Comparison of ENCODE assay signal across 8 cellular contexts in genomic region chr2:26961603-26962184, GRCh38. TPM values are rescaled to one million over a fixed set of nuclear protein-coding genes. Genes with fewer than 3 reads are reported as not detected.
DNase-seq lines count a peak whose midpoint lies in the region; ATAC-seq lines count a peak whose summit lies in the region.

No MANE protein-coding gene starts in this region.

- no peak overlapping the region for H3K4me3 ChIP-seq in CD4-positive, alpha-beta memory T cell (ENCODE audit: low read length in 2 of 2)

- H3K4me1 ChIP-seq in CD4-positive, alpha-beta memory T cell (ENCODE audit: insufficient read depth, low read length), result no peaks in the 10 kb centered on the region

- H3K36me3 Mint-ChIP-seq in CD4-positive, alpha-beta memory T cell, result no peaks in the 10 kb centered on the region
- no peaks in the 10 kb centered on the region for H3K36me3 Mint-ChIP-seq in activated CD4-positive, alpha-beta memory T cell treated with anti-CD3 and anti-CD28 coated beads for 36 hours

- intact Hi-C loops in CD4-positive, alpha-beta memory T cell (cut with micrococcal nuclease), result loop anchor here (1.0 kb wide), 5 partner anchors 125 to 342 kb away; partner anchors contain the start of gene KHK
- intact Hi-C loops in activated CD4-positive, alpha-beta memory T cell treated with anti-CD3 and anti-CD28 coated beads for 36 hours (cut with micrococcal nuclease), result loop anchor here (1.0 to 2.0 kb wide), 6 partner anchors 56 to 342 kb away; partner anchors contain the start of gene KHK

- CTCF ChIA-PET in CD4-positive, alpha-beta memory T cell (lab: Charles Lee; ENCODE audit: partially characterized antibody), result interaction anchor here (0.6 to 9.0 kb wide), 46 partner anchors 8 to 723 kb away, joined by 3 to 125 read pairs (median 4); partner anchors contain the start of genes AGBL5, KHK, MAPRE3 and TRIM54
- CTCF ChIA-PET in activated CD4-positive, alpha-beta memory T cell treated with anti-CD3 and anti-CD28 coated beads for 36 hours (lab: Charles Lee), result interaction anchor here (0.6 to 6.3 kb wide), 52 partner anchors 8 to 540 kb away, joined by 3 to 205 read pairs (median 6); partner anchors contain the start of genes AGBL5, KHK, MAPRE3 and OST4

- no peaks in the 10 kb centered on the region for H3K9me3 ChIP-seq in CD4-positive, alpha-beta memory T cell (ENCODE audit: control insufficient read depth in 1 of 2, low read length in 2 of 2)

- no peaks in the 10 kb centered on the region for H3K9me3 Mint-ChIP-seq in CD4-positive, alpha-beta memory T cell
- H3K9me3 Mint-ChIP-seq in activated CD4-positive, alpha-beta memory T cell treated with anti-CD3 and anti-CD28 coated beads for 36 hours, result no peaks in the 10 kb centered on the region

- H3K27ac ChIP-seq in CD4-positive, alpha-beta memory T cell (ENCODE audit: low read depth, low read length), result no peak overlapping the region

- H3K27me3 Mint-ChIP-seq in CD4-positive, alpha-beta memory T cell, result peaks cover 14 to 25% of the 10 kb centered on the region in 2 donors
- H3K27me3 Mint-ChIP-seq in activated CD4-positive, alpha-beta memory T cell treated with anti-CD3 and anti-CD28 coated beads for 36 hours, result peaks cover 12% of the 10 kb centered on the region

- H3K4me3 Mint-ChIP-seq in CD4-positive, alpha-beta memory T cell, result no peak overlapping the region
- H3K4me3 Mint-ChIP-seq in activated CD4-positive, alpha-beta memory T cell treated with anti-CD3 and anti-CD28 coated beads for 36 hours, result no peak overlapping the region

- H3K4me1 Mint-ChIP-seq in CD4-positive, alpha-beta memory T cell, result peaks cover 0 to 4% (median 0%) of the 10 kb centered on the region in 4 donors
- H3K4me1 Mint-ChIP-seq in activated CD4-positive, alpha-beta memory T cell treated with anti-CD3 and anti-CD28 coated beads for 36 hours (ENCODE audit: low read depth), result no peaks in the 10 kb centered on the region

- no peaks in the 10 kb centered on the region for H3K27me3 ChIP-seq in CD4-positive, alpha-beta memory T cell (ENCODE audit: insufficient read depth, low read length)

- no peak for ATAC-seq in GM21737 (IDR thresholded peaks at IDR 0.05; ENCODE audit: unreplicated experiment)

- H3K27ac Mint-ChIP-seq in CD4-positive, alpha-beta memory T cell, result no peak overlapping the region
- H3K27ac Mint-ChIP-seq in activated CD4-positive, alpha-beta memory T cell treated with anti-CD3 and anti-CD28 coated beads for 36 hours, result no peak overlapping the region

- H3K36me3 ChIP-seq in CD4-positive, alpha-beta memory T cell (ENCODE audit: insufficient read depth, low read length), result no peaks in the 10 kb centered on the region

- peak; percentile 68 to 75 (median 72) for DNase-seq in CD4-positive, alpha-beta memory T cell
- DNase-seq in HK-2 (ENCODE audit: unreplicated experiment) (peak; percentile 87), NCI-H748 (lab: John Stamatoyannopoulos, UW; ENCODE audit: unreplicated experiment) (peak; percentile 86), lung microvascular endothelial cell (ENCODE audit: low read depth in 2 of 2) (peak; percentile 80 to 88)
- peak; percentile 88 for DNase-seq in activated CD4-positive, alpha-beta memory T cell treated with anti-CD3 and anti-CD28 coated beads for 36 hours
- peak; percentile 72 for DNase-seq in effector CD4-positive, alpha-beta T cell
- DNase-seq in stimulated activated CD8-positive, alpha-beta memory T cell treated with anti-CD3 and anti-CD28 coated beads, Interleukin-15, amount 100 ng/mL, for 1 hour (ENCODE audit: low read depth), result peak; percentile 72

- POLR2A ChIA-PET in CD4-positive, alpha-beta memory T cell (lab: Charles Lee; ENCODE audit: partially characterized antibody), result interaction anchor here (1.0 to 1.4 kb wide), 7 partner anchors 55 to 318 kb away, joined by 3 to 4 read pairs (median 3); partner anchors contain the start of genes AGBL5 and OST4
- POLR2A ChIA-PET in activated CD4-positive, alpha-beta memory T cell treated with anti-CD3 and anti-CD28 coated beads for 36 hours (lab: Charles Lee), result interaction anchor here (0.5 to 0.9 kb wide), 2 partner anchors 8 to 89 kb away, joined by 4 read pairs; no protein-coding TSS in a partner anchor

RNA-seq across cellular contexts. Expression of gene MAPRE3, which starts 8.7 kb away (rescaled TPM):
- 1 to 10 TPM; 3.4 to 3.6 TPM for total RNA-seq in CD4-positive, alpha-beta memory T cell
- 1 to 10 TPM; 1.3 to 2.5 TPM for polyA plus RNA-seq in CD4-positive, alpha-beta memory T cell
- 1 to 10 TPM; 4.4 TPM for total RNA-seq in activated CD4-positive, alpha-beta memory T cell treated with anti-CD3 and anti-CD28 coated beads for 36 hours
- 0.65 and 0.79 TPM in 2 replicates for total RNA-seq in lung microvascular endothelial cell
